ENCODE assay signal across 8 cellular contexts in genomic region chrX:136909706-136910564, GRCh38. TPM values are rescaled to one million over a fixed set of nuclear protein-coding genes. Genes with fewer than 3 reads are reported as not detected.
DNase-seq lines count a peak whose midpoint lies in the region; ATAC-seq lines count a peak whose summit lies in the region.

No MANE protein-coding gene starts in this region.

- no peaks in the 10 kb centered on the region for H3K36me3 ChIP-seq in BLaER1 treated with 17β-estradiol and CSF1 and Interleukin-3, amounts not matched to agents 10 nM and 100 nM

- H3K4me1 ChIP-seq in BLaER1 treated with 17β-estradiol and CSF1 and Interleukin-3, amounts not matched to agents 10 nM and 100 nM: peaks cover 0 to 14% (median 10%) of the 10 kb centered on the region in 10 experiments; a peak in 13 of 20 replicates

- H3K27me3 ChIP-seq in BLaER1 treated with 17β-estradiol and CSF1 and Interleukin-3, amounts not matched to agents 10 nM and 100 nM: peaks cover 11 to 50% (median 38%) of the 10 kb centered on the region in 11 experiments; a peak in 20 of 22 replicates

- H3K4me2 ChIP-seq in BLaER1 treated with 17β-estradiol and CSF1 and Interleukin-3, amounts not matched to agents 10 nM and 100 nM: peak overlapping the region; percentile 64 to 93 (median 85)

- peak overlapping the region; percentile 92 for H3K4me3 Mint-ChIP-seq in dendritic cell treated with granulocyte-macrophage colony-stimulating factor and Interleukin-4, amounts not matched to agents 40 ng/mL and 50 ng/mL, for 4 days

- peak overlapping the region; percentile 61 to 84 (median 79) for H3K9ac ChIP-seq in BLaER1 treated with 17β-estradiol and CSF1 and Interleukin-3, amounts not matched to agents 10 nM and 100 nM

- intact Hi-C loops in dendritic cell treated with granulocyte-macrophage colony-stimulating factor and Interleukin-4, amounts not matched to agents 40 ng/mL and 50 ng/mL, for 4 days (cut with micrococcal nuclease): loop anchor here (1.0 to 5.0 kb wide), 2 partner anchors 30 to 198 kb away; partner anchors contain the start of gene RBMX

- DNase-seq in NCI-H524 treated with DMSO at 0.1 percent for 48 hours (lab: John Stamatoyannopoulos, UW) (peak; percentile 89), left lobe of liver (ENCODE audit: low spot score) (peak; percentile 53)
- peak; percentile 70 for DNase-seq in activated CD4-positive, alpha-beta T cell treated with anti-CD3 and anti-CD28 coated beads for 48 hours
- DNase-seq in stimulated activated CD4-positive, alpha-beta T cell treated with anti-CD3 and anti-CD28 coated beads, Interleukin-2, amount 100 ng/mL, for 4 hours (ENCODE audit: low read depth): peak; percentile 58

- no peaks in the 10 kb centered on the region for H4K20me1 ChIP-seq in BLaER1 treated with 17β-estradiol and CSF1 and Interleukin-3, amounts not matched to agents 10 nM and 100 nM

- H3K27ac ChIP-seq in BLaER1 treated with 17β-estradiol and CSF1 and Interleukin-3, amounts not matched to agents 10 nM and 100 nM: peak overlapping the region; percentile 37 to 86 (median 82); a peak in 21 of 22 replicates

- peaks cover 17% of the 10 kb centered on the region for H3K4me1 Mint-ChIP-seq in dendritic cell treated with granulocyte-macrophage colony-stimulating factor and Interleukin-4, amounts not matched to agents 40 ng/mL and 50 ng/mL, for 4 days (ENCODE audit: low read depth)

- ATAC-seq in GM19328 (IDR thresholded peaks at IDR 0.05; ENCODE audit: unreplicated experiment) (peak; percentile 50), HG03460 (IDR thresholded peaks at IDR 0.05; ENCODE audit: unreplicated experiment) (peak; percentile 66), left lobe of liver (peak; percentile 72)

- no peaks in the 10 kb centered on the region for H3K27me3 Mint-ChIP-seq in dendritic cell treated with granulocyte-macrophage colony-stimulating factor and Interleukin-4, amounts not matched to agents 40 ng/mL and 50 ng/mL, for 4 days

- no peaks in the 10 kb centered on the region for H3K9me3 Mint-ChIP-seq in dendritic cell treated with granulocyte-macrophage colony-stimulating factor and Interleukin-4, amounts not matched to agents 40 ng/mL and 50 ng/mL, for 4 days

- peaks cover 6% of the 10 kb centered on the region for H3K36me3 Mint-ChIP-seq in dendritic cell treated with granulocyte-macrophage colony-stimulating factor and Interleukin-4, amounts not matched to agents 40 ng/mL and 50 ng/mL, for 4 days (ENCODE audit: low read depth)

- H3K4me3 ChIP-seq in BLaER1 treated with 17β-estradiol and CSF1 and Interleukin-3, amounts not matched to agents 10 nM and 100 nM: peak overlapping the region; percentile 63 to 77 (median 70)

- H3K9me3 ChIP-seq in BLaER1 treated with 17β-estradiol and CSF1 and Interleukin-3, amounts not matched to agents 10 nM and 100 nM (replicated peaks in 1 of 11): peaks cover 0 to 10% (median 0%) of the 10 kb centered on the region in 11 experiments; a peak in 5 of 22 replicates

- H3K27ac Mint-ChIP-seq in dendritic cell treated with granulocyte-macrophage colony-stimulating factor and Interleukin-4, amounts not matched to agents 40 ng/mL and 50 ng/mL, for 4 days: peak overlapping the region; percentile 86

RNA-seq across cellular contexts. Expression of gene RBMX, which starts 29.4 kb away (rescaled TPM):
- 30.8 TPM for total RNA-seq in left lobe of liver

Comparison
In these comparisons a context has a peak if more than half of its experiments do, and no peak if none do; other contexts are left out.
1. Peak in every context shown above with its lines: DNase-seq, ATAC-seq, H3K4me3 ChIP-seq and H3K27ac ChIP-seq.